ENCODE assay signal across 10 cellular contexts in the genomic region with DNA sequence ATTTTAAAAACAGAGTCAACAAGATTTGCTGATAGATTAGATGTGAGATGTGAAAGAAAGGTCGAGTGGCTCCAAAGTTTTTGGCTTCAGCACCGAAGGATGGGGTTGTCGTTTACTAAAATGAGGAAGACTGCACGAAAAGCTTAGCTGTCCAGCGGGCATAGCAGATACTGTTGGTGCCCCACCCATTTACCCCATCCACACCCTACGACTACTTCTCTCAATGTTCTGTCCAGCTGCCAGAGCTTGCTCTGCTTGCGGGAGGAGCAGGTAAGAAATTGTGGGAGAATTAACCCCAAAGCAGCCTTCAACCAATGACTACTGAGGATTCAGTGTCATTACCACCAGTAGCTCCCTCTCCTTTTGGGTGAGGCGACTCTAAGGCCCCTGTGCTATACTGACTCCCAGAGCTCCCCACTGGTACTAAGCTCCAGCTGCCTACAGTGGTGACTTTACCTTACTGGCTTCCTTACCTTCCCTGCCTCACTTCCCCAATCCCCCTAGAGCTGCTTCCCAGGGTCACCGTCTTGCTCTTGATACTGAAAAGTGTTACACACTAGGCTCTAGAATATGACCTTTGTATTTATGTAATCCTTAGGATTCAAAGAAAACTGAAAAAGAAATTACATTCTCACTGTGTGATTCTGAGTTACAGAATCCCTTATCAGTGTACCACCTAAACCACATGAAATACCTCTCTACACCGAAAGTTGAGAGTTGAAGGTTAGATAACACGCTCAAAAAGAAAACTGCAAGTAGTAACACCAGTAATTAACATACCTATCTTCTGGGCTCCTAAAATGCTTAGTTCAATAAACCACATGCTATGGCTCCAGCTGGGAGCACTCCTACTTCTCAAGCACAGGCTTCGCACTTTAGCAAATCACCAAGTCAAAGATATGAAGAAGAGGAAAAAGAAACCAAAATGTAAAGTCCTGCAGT. TPM values are rescaled to one million over a fixed set of nuclear protein-coding genes. Genes with fewer than 3 reads are reported as not detected.
DNase-seq lines count a peak whose midpoint lies in the region; ATAC-seq and TF ChIP-seq lines count a peak whose summit lies in the region.
"Had no signal": no experiment of that assay in that cellular context is flagged by ENCODE, and none has a peak within 500 bp of the region (broad histone marks: within the 10 kb centered on the region; RNA-seq: fewer than 3 reads in every experiment).

No MANE protein-coding gene starts in this region.

- TF ChIP-seq CTCF in progenitor cell of endocrine pancreas (IDR thresholded peaks at IDR 0.05; ENCODE audit: unreplicated experiment): no peak
- TF ChIP-seq CTCF in lower leg skin (IDR thresholded peaks at IDR 0.05): no peak

- H3K36me3 Mint-ChIP-seq in activated CD4-positive, alpha-beta memory T cell treated with anti-CD3 and anti-CD28 coated beads, Interleukin-2, amount 10 ng/mL, durations not matched to agents 7 days and 5 days (ENCODE audit: low read depth): peaks cover 7% of the 10 kb centered on the region
- peaks cover 5% of the 10 kb centered on the region for H3K36me3 Mint-ChIP-seq in activated CD4-positive, alpha-beta memory T cell treated with anti-CD3 and anti-CD28 coated beads for 36 hours
- H3K36me3 Mint-ChIP-seq in activated naive CD8-positive, alpha-beta T cell treated with anti-CD3 and anti-CD28 coated beads, Interleukin-2, amount 50 U/mL, for 24 hours (ENCODE audit: low read depth): peaks cover 2% of the 10 kb centered on the region
- no peaks in the 10 kb centered on the region for H3K36me3 Mint-ChIP-seq in progenitor cell of endocrine pancreas (ENCODE audit: insufficient read depth)

- H3K4me1 Mint-ChIP-seq in activated CD4-positive, alpha-beta memory T cell treated with anti-CD3 and anti-CD28 coated beads, Interleukin-2, amount 10 ng/mL, durations not matched to agents 7 days and 5 days: peaks cover 56% of the 10 kb centered on the region
- peaks cover 69% of the 10 kb centered on the region for H3K4me1 Mint-ChIP-seq in activated CD4-positive, alpha-beta memory T cell treated with anti-CD3 and anti-CD28 coated beads for 36 hours (ENCODE audit: low read depth)
- peaks cover 76% of the 10 kb centered on the region for H3K4me1 Mint-ChIP-seq in activated naive CD8-positive, alpha-beta T cell treated with anti-CD3 and anti-CD28 coated beads, Interleukin-2, amount 50 U/mL, for 24 hours
- peaks cover 61% of the 10 kb centered on the region for H3K4me1 Mint-ChIP-seq in progenitor cell of endocrine pancreas (ENCODE audit: low read depth)

- no peaks in the 10 kb centered on the region for H3K9me3 Mint-ChIP-seq in activated CD4-positive, alpha-beta memory T cell treated with anti-CD3 and anti-CD28 coated beads, Interleukin-2, amount 10 ng/mL, durations not matched to agents 7 days and 5 days
- H3K9me3 Mint-ChIP-seq in activated CD4-positive, alpha-beta memory T cell treated with anti-CD3 and anti-CD28 coated beads for 36 hours: no peaks in the 10 kb centered on the region
- H3K9me3 Mint-ChIP-seq in activated naive CD8-positive, alpha-beta T cell treated with anti-CD3 and anti-CD28 coated beads, Interleukin-2, amount 50 U/mL, for 24 hours: no peaks in the 10 kb centered on the region
- no peaks in the 10 kb centered on the region for H3K9me3 Mint-ChIP-seq in progenitor cell of endocrine pancreas (ENCODE audit: low read depth)

- no peak for TF ChIP-seq POLR2A in lower leg skin (IDR thresholded peaks at IDR 0.05)

- H3K4me3 Mint-ChIP-seq in activated CD4-positive, alpha-beta memory T cell treated with anti-CD3 and anti-CD28 coated beads, Interleukin-2, amount 10 ng/mL, durations not matched to agents 7 days and 5 days: no peak overlapping the region
- no peak overlapping the region for H3K4me3 Mint-ChIP-seq in activated CD4-positive, alpha-beta memory T cell treated with anti-CD3 and anti-CD28 coated beads for 36 hours
- peak overlapping the region; percentile 14 for H3K4me3 Mint-ChIP-seq in activated naive CD8-positive, alpha-beta T cell treated with anti-CD3 and anti-CD28 coated beads, Interleukin-2, amount 50 U/mL, for 24 hours
- H3K4me3 Mint-ChIP-seq in progenitor cell of endocrine pancreas (ENCODE audit: low read depth): no peak overlapping the region

- no peak overlapping the region for H3K4me3 ChIP-seq in lower leg skin (ENCODE audit: low read depth, poor library complexity, severe bottlenecking)

- peak overlapping the region; percentile 28 for H3K27ac Mint-ChIP-seq in activated CD4-positive, alpha-beta memory T cell treated with anti-CD3 and anti-CD28 coated beads, Interleukin-2, amount 10 ng/mL, durations not matched to agents 7 days and 5 days
- no peak overlapping the region for H3K27ac Mint-ChIP-seq in activated CD4-positive, alpha-beta memory T cell treated with anti-CD3 and anti-CD28 coated beads for 36 hours
- H3K27ac Mint-ChIP-seq in activated naive CD8-positive, alpha-beta T cell treated with anti-CD3 and anti-CD28 coated beads, Interleukin-2, amount 50 U/mL, for 24 hours: peak overlapping the region; percentile 33
- peak overlapping the region; percentile 17 for H3K27ac Mint-ChIP-seq in progenitor cell of endocrine pancreas

- no peaks in the 10 kb centered on the region for H3K27me3 Mint-ChIP-seq in activated CD4-positive, alpha-beta memory T cell treated with anti-CD3 and anti-CD28 coated beads, Interleukin-2, amount 10 ng/mL, durations not matched to agents 7 days and 5 days
- no peaks in the 10 kb centered on the region for H3K27me3 Mint-ChIP-seq in activated CD4-positive, alpha-beta memory T cell treated with anti-CD3 and anti-CD28 coated beads for 36 hours
- H3K27me3 Mint-ChIP-seq in activated naive CD8-positive, alpha-beta T cell treated with anti-CD3 and anti-CD28 coated beads, Interleukin-2, amount 50 U/mL, for 24 hours: no peaks in the 10 kb centered on the region
- no peaks in the 10 kb centered on the region for H3K27me3 Mint-ChIP-seq in progenitor cell of endocrine pancreas

- POLR2A ChIA-PET in activated CD4-positive, alpha-beta memory T cell treated with anti-CD3 and anti-CD28 coated beads, Interleukin-2, amount 10 ng/mL, durations not matched to agents 7 days and 5 days (lab: Charles Lee): interaction anchor here (2.5 kb wide), 1 partner anchor 22 kb away, joined by 17 read pairs; a partner anchor contains a TSS
- POLR2A ChIA-PET in activated CD4-positive, alpha-beta memory T cell treated with anti-CD3 and anti-CD28 coated beads for 36 hours (lab: Charles Lee): no interaction called here

- DNase-seq in activated CD4-positive, alpha-beta memory T cell treated with anti-CD3 and anti-CD28 coated beads, Interleukin-2, amount 10 ng/mL, durations not matched to agents 7 days and 5 days: no peak
- no peak for DNase-seq in activated CD4-positive, alpha-beta memory T cell treated with anti-CD3 and anti-CD28 coated beads for 36 hours
- DNase-seq in activated naive CD8-positive, alpha-beta T cell treated with anti-CD3 and anti-CD28 coated beads, Interleukin-2, amount 50 U/mL, for 24 hours: no peak
- DNase-seq in progenitor cell of endocrine pancreas (ENCODE audit: low spot score, unreplicated experiment) (no peak), lower leg skin (ENCODE audit: low spot score in 2 of 2) (no peak), UCSD-AML1 (lab: John Stamatoyannopoulos, UW; ENCODE audit: unreplicated experiment) (no peak), amniotic stem cell (lab: John Stamatoyannopoulos, UW) (no peak)
- DNase-seq: activated naive CD4-positive, alpha-beta T cell; posterior cingulate gyrus had no signal

- CTCF ChIA-PET in activated CD4-positive, alpha-beta memory T cell treated with anti-CD3 and anti-CD28 coated beads, Interleukin-2, amount 10 ng/mL, durations not matched to agents 7 days and 5 days (lab: Charles Lee): interaction anchor here (0.8 to 3.0 kb wide), 7 partner anchors 11 to 162 kb away, joined by 3 to 13 read pairs (median 4); a partner anchor contains a TSS
- CTCF ChIA-PET in activated CD4-positive, alpha-beta memory T cell treated with anti-CD3 and anti-CD28 coated beads for 36 hours (lab: Charles Lee): interaction anchor here (0.6 to 3.3 kb wide), 5 partner anchors 12 to 164 kb away, joined by 3 to 15 read pairs (median 10); a partner anchor contains a TSS

- peak; percentile 46 for ATAC-seq in HG02938 (IDR thresholded peaks at IDR 0.05; ENCODE audit: unreplicated experiment)
- ATAC-seq in activated naive CD8-positive, alpha-beta T cell treated with anti-CD3 and anti-CD28 coated beads, Interleukin-2, amount 50 U/mL, for 24 hours: peak; percentile 87

- intact Hi-C loops in activated CD4-positive, alpha-beta memory T cell treated with anti-CD3 and anti-CD28 coated beads for 36 hours (cut with micrococcal nuclease): loop anchor here (1.0 kb wide), 1 partner anchor 22 kb away; a partner anchor contains a TSS
- intact Hi-C loops in lower leg skin (cut with DNase I; ENCODE audit: low total_unique reads): no loop called here

- 70 to 72% methylated on average over 12 of the region's 12 CpGs for WGBS in lower leg skin, 2 donors

RNA-seq across cellular contexts. Expression of a gene that starts 22.2 kb away (rescaled TPM):
- total RNA-seq in activated CD4-positive, alpha-beta memory T cell treated with anti-CD3 and anti-CD28 coated beads, Interleukin-2, amount 10 ng/mL, durations not matched to agents 7 days and 5 days: 10 to 100 TPM; 25.8 to 27.9 TPM
- total RNA-seq in activated CD4-positive, alpha-beta memory T cell treated with anti-CD3 and anti-CD28 coated beads for 36 hours: 10 to 100 TPM; 24.0 to 24.4 TPM
- total RNA-seq in progenitor cell of endocrine pancreas (58.5 and 63.0 TPM in 2 replicates), lower leg skin (10 to 100 TPM; 20.8 to 33.7 (median 28.2) TPM)
